12 cellular contexts compared by ENCODE assay signal in genomic region chr15:43286074-43286473, GRCh38. TPM values are rescaled to one million over a fixed set of nuclear protein-coding genes. Genes with fewer than 3 reads are reported as not detected.
"Had no signal": no experiment of that assay in that cellular context is flagged by ENCODE, and none has a peak within 500 bp of the region (broad histone marks: within the 10 kb centered on the region; RNA-seq: fewer than 3 reads in every experiment).

No MANE protein-coding gene starts in this region.

- H3K4me3 Mint-ChIP-seq: natural killer cell treated with Interleukin-12 subunit alpha and Interleukin-12 subunit beta and Interleukin-15 and Interleukin-18, amount 100 ng/mL, for 72 hours; stimulated activated naive CD8-positive, alpha-beta T cell treated with anti-CD3 and anti-CD28 coated beads, Interleukin-15, amount 100 ng/mL, for 72 hours had no signal

- H3K4me1 ChIP-seq: body of pancreas, testis, uterus had no signal

- H3K9me3 Mint-ChIP-seq: activated naive CD4-positive, alpha-beta T cell treated with anti-CD3 and anti-CD28 coated beads, Interleukin-2, amount 50 U/mL, for 72 hours; natural killer cell treated with Interleukin-12 subunit alpha and Interleukin-12 subunit beta and Interleukin-15 and Interleukin-18, amount 100 ng/mL, for 72 hours; stimulated activated naive CD8-positive, alpha-beta T cell treated with anti-CD3 and anti-CD28 coated beads, Interleukin-15, amount 100 ng/mL, for 72 hours had no signal

- H3K27me3 ChIP-seq: body of pancreas, testis, uterus had no signal

- H3K27ac ChIP-seq: body of pancreas, testis, uterus had no signal

- H3K36me3 Mint-ChIP-seq: activated naive CD4-positive, alpha-beta T cell treated with anti-CD3 and anti-CD28 coated beads, Interleukin-2, amount 50 U/mL, for 72 hours; natural killer cell treated with Interleukin-12 subunit alpha and Interleukin-12 subunit beta and Interleukin-15 and Interleukin-18, amount 100 ng/mL, for 72 hours had no signal

- H3K36me3 ChIP-seq: uterus had no signal

- DNase-seq: activated effector memory CD4-positive, alpha-beta T cell treated with Interleukin-2 at 50 U/mL for 16 hours; amniotic stem cell had no signal

- H3K27ac Mint-ChIP-seq: natural killer cell treated with Interleukin-12 subunit alpha and Interleukin-12 subunit beta and Interleukin-15 and Interleukin-18, amount 100 ng/mL, for 72 hours had no signal

- H3K4me3 ChIP-seq: body of pancreas, testis, uterus had no signal

- H3K9me3 ChIP-seq: body of pancreas, testis, uterus had no signal

RNA-seq across cellular contexts. Expression of gene TGM7, which starts 16.0 kb away (rescaled TPM):
- total RNA-seq: activated naive CD4-positive, alpha-beta T cell treated with anti-CD3 and anti-CD28 coated beads, Interleukin-2, amount 50 U/mL, for 72 hours; body of pancreas; dermis blood vessel endothelial cell; epithelial cell of proximal tubule; natural killer cell treated with Interleukin-12 subunit alpha and Interleukin-12 subunit beta and Interleukin-15 and Interleukin-18, amount 100 ng/mL, for 72 hours; omental fat pad; T-helper 2 cell treated with Interferon-gamma antibody and Interleukin-4, amounts not matched to agents 100 ng/mL and 5 ng/mL, for 36 hours; uterus had no signal

RNA-seq across cellular contexts. Expression of gene TGM5, which starts 19.3 kb away (rescaled TPM):
- total RNA-seq: body of pancreas, dermis blood vessel endothelial cell, uterus had no signal
